In the genomic region with DNA sequence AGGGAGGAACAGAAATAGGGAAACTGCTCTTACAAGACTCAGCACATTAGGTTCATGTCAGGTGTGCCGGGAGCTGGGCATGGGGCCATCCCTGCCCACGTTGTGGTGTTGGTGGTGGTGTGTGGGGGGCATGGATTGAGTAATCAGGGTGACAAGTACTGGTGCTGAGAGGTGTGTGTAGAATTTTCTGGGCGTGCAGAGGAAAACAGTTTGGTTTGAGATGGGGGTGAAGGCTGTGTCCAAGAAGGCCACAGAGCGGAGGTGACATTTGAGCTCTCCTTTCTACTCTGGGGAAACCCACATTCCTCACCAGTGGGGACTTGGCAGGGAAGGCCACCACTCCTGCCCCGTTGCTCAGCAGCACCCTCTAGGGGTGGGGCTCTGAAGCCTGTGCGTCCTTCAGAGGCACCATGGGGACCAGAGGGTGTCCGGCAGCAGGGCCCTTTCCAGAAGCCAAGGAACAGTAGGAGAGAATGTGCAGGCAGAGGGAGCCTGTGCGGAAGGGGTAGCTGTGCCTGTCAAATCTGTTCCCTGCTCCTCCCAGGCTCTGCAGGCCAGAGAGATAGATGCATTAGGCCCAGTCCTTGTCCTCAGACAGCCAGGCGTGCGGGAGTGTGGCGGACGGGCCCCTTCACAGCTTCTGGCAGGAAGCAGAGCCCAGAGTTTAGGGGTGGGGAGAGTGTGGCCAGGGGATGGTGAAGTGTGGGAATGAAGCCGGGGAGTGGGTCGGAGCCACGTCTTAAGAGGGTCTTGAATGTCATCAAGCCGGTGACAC, we compare ENCODE assay signal across 8 cellular contexts. TPM values are rescaled to one million over a fixed set of nuclear protein-coding genes. Genes with fewer than 3 reads are reported as not detected.
DNase-seq lines count a peak whose midpoint lies in the region.

No MANE protein-coding gene starts in this region.

- no peak overlapping the region for H3K9ac ChIP-seq in stomach smooth muscle (ENCODE audit: low read length in 2 of 2)
- H3K9ac ChIP-seq in GM23248, result no peak overlapping the region

- H3K4me2 ChIP-seq in GM23248 (ENCODE audit: unreplicated experiment), result no peak overlapping the region

- 94% methylated on average over 16 of the region's 16 CpGs for WGBS in GM23248 (ENCODE audit: low coverage in 1 of 2, low lambda C conversion rate in 2 of 2, missing lambda C conversion rate in 2 of 2), 2 experiments

- no peak overlapping the region for H2AFZ ChIP-seq in GM23248

- no peaks in the 10 kb centered on the region for H3K9me2 ChIP-seq in GM23248 (ENCODE audit: insufficient read depth)

- H3K27me3 ChIP-seq in stomach smooth muscle (ENCODE audit: control insufficient read depth in 1 of 2, insufficient read depth in 2 of 2, low read length in 2 of 2) (no peaks in the 10 kb centered on the region), GM23248 (replicated peaks; ENCODE audit: insufficient read depth) (no peaks in the 10 kb centered on the region)

- H3K27ac ChIP-seq in stomach smooth muscle (ENCODE audit: low read length), result peak overlapping the region; percentile 11
- H3K27ac ChIP-seq in GM23248, result no peak overlapping the region

- peaks cover 12% of the 10 kb centered on the region for H4K20me1 ChIP-seq in GM23248 (ENCODE audit: insufficient read depth)

- in situ Hi-C loops in GM23248 (cut with MboI), result no loop called here

- DNase-seq in DMS53 (lab: John Stamatoyannopoulos, UW) (peak; percentile 54), DMS53 treated with DMSO at 0.1 percent for 48 hours (lab: John Stamatoyannopoulos, UW; ENCODE audit: unreplicated experiment) (no peak), hepatic stellate cell (ENCODE audit: low spot score) (peak; percentile 30), GM23248 (no peak), DMS153 (lab: John Stamatoyannopoulos, UW) (no peak), amniotic stem cell (lab: John Stamatoyannopoulos, UW) (no peak)
- DNase-seq in activated CD4-positive, alpha-beta T cell treated with anti-CD3 and anti-CD28 coated beads, Interleukin-2, amount 50 U/mL, for 48 hours, result peak; percentile 64 to 71

- H3K4me3 ChIP-seq in stomach smooth muscle (ENCODE audit: low read length in 2 of 2), result no peak overlapping the region
- no peak overlapping the region for H3K4me3 ChIP-seq in GM23248

- H3K9me3 ChIP-seq in stomach smooth muscle (ENCODE audit: control insufficient read depth in 2 of 2, low read length in 2 of 2) (peaks cover 0 to 5% of the 10 kb centered on the region in 2 donors), GM23248 (ENCODE audit: low read depth) (no peaks in the 10 kb centered on the region)

- H3K36me3 ChIP-seq in stomach smooth muscle (ENCODE audit: control insufficient read depth in 2 of 2, insufficient read depth in 2 of 2, low read length in 2 of 2) (no peaks in the 10 kb centered on the region), GM23248 (ENCODE audit: low read depth) (no peaks in the 10 kb centered on the region)

- H3K79me2 ChIP-seq in GM23248 (ENCODE audit: insufficient read depth), result peaks cover 98% of the 10 kb centered on the region

- H3K4me1 ChIP-seq in stomach smooth muscle (ENCODE audit: control insufficient read depth, insufficient read depth, low read length), result peaks cover 30% of the 10 kb centered on the region
- H3K4me1 ChIP-seq in GM23248 (ENCODE audit: insufficient read depth), result no peaks in the 10 kb centered on the region

- no peaks in the 10 kb centered on the region for H3F3A ChIP-seq in GM23248 (ENCODE audit: insufficient read depth)

RNA-seq across cellular contexts. Expression of gene GSE1, which starts 48.7 kb away (rescaled TPM):
- 35.1 and 46.3 TPM in 2 replicates for total RNA-seq in GM23248 (2014; rRNA removed; shearing (Covaris generic))
- polyA plus RNA-seq in GM23248 (2016; fragmentation: Nextera tagmentation; extraction: Ambion mirVana), result 10.6 and 11.6 TPM in 2 replicates

Comparison
In these comparisons a context has a peak if more than half of its experiments do, and no peak if none do; other contexts are left out.
1. DNase-seq: peak in DMS53 (single experiment), activated CD4-positive, alpha-beta T cell treated with anti-CD3 and anti-CD28 coated beads, Interleukin-2, amount 50 U/mL, for 48 hours (2 of 2) and hepatic stellate cell (single experiment); none in DMS53 treated with DMSO at 0.1 percent for 48 hours (single experiment), GM23248 (single experiment), DMS153 (single experiment) and amniotic stem cell (single experiment).